8 cellular contexts compared by ENCODE assay signal in the genomic region with DNA sequence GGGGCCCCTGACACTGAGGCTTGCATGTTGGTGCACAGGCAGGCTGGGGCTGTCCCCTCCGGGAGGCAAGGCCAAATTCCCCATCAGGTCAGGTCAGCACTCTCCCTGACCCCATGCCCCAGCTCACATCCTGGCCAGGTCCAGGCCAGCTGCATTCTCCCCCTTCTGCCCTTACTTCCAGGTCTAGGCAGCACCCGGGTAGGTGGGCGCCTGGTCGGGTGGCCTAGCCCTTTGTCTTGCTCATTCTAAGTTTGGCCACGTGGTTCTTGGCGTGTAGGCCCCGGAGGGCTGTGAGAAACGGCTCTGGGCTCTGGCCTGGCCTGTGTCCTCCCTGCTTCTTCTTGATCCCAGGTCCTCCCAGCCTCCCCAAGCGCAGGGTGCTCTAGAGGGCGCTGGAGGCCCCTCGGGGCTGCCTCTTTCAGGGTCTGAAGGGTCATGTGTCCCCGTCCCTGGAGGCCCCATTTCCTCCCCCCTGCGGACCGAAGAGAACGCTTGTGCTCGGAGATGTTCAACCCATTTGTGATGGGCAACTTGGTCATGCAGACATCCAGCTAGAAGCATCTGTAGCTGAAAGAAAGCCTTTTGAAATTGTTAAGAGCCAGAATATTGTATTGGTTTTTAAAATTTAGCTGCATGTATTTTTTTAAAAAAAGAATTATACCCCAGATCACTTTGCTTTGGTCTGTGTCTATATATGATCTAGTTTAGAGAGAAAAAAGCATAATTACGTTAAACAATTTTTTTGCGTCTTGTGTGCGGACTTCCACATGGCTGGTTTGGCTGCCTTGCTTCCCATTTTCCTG. TPM values are rescaled to one million over a fixed set of nuclear protein-coding genes. Genes with fewer than 3 reads are reported as not detected.
DNase-seq lines count a peak whose midpoint lies in the region; ATAC-seq and TF ChIP-seq lines count a peak whose summit lies in the region.

No MANE protein-coding gene starts in this region.

- TF ChIP-seq EP300 in stomach (IDR thresholded peaks at IDR 0.05): no peak

- peaks cover 62% of the 10 kb centered on the region for H3K4me1 ChIP-seq in cardiac muscle cell (ENCODE audit: low read depth)
- peaks cover 48 to 84% (median 68%) of the 10 kb centered on the region in 4 donors for H3K4me1 ChIP-seq in stomach

- DNase-seq in cardiac muscle cell (ENCODE audit: low read depth in 1 of 2, low spot score in 1 of 2): peak; percentile 64 to 65
- no peak for DNase-seq in Right ventricle myocardium inferior (ENCODE audit: missing footprints)
- peak in 26 of 51 donors; percentile 15 to 63 (median 35) for DNase-seq in hypothalamus (lab: John Stamatoyannopoulos, UW)
- no peak for DNase-seq in stomach
- no peak for DNase-seq in stimulated activated naive CD4-positive, alpha-beta T cell treated with Interleukin-2 at 50 U/mL for 16 hours (lab: John Stamatoyannopoulos, UW)

- no peak for TF ChIP-seq POLR2A in stomach (IDR thresholded peaks at IDR 0.05)

- intact Hi-C loops in Right ventricle myocardium inferior (cut with DNase I): loop anchor here (5.0 kb wide), 1 partner anchor 150 kb away; no protein-coding TSS in a partner anchor
- intact Hi-C loops in stomach (cut with DNase I; ENCODE audit: low total_unique reads): loop anchor here (10.0 kb wide), 1 partner anchor 83 kb away; no protein-coding TSS in a partner anchor

- H3K36me3 ChIP-seq in cardiac muscle cell (no peaks in the 10 kb centered on the region), stomach (no peaks in the 10 kb centered on the region)

- H3K4me3 ChIP-seq in cardiac muscle cell (peak overlapping the region; percentile 43), WI38 (ENCODE audit: low read depth, low read length) (no peak overlapping the region), stomach (peak overlapping the region in 2 of 4 donors; percentile 71 to 78)

- TF ChIP-seq CTCF in cardiac muscle cell (IDR thresholded peaks at IDR 0.05; ENCODE audit: low read depth, low read length) (peak; percentile 50), WI38 (IDR thresholded peaks at IDR 0.05; ENCODE audit: low read depth, low read length) (peak; percentile 36), stomach (IDR thresholded peaks at IDR 0.05) (peak in 1 of 7 experiments; percentile 15)

- H3K9me3 ChIP-seq in cardiac muscle cell (ENCODE audit: low read depth) (no peaks in the 10 kb centered on the region), stomach (no peaks in the 10 kb centered on the region)

- 36 to 56% (median 54%) methylated on average over 19 of the region's 19 CpGs for WGBS in stomach, 5 donors

- H3K27ac ChIP-seq in cardiac muscle cell (peak overlapping the region; percentile 90), stomach (peak overlapping the region; percentile 37 to 99 (median 95))

- no peak for ATAC-seq in Right ventricle myocardium inferior
- ATAC-seq in GM18502 (IDR thresholded peaks at IDR 0.05; ENCODE audit: poor library complexity, unreplicated experiment): no peak
- ATAC-seq in GM18858 (IDR thresholded peaks at IDR 0.05; ENCODE audit: unreplicated experiment): no peak

- H3K27me3 ChIP-seq in cardiac muscle cell (no peaks in the 10 kb centered on the region), stomach (peaks cover 0 to 38% (median 10%) of the 10 kb centered on the region in 3 donors)

RNA-seq across cellular contexts. Expression of a gene that starts 6.7 kb away (rescaled TPM):
- total RNA-seq in cardiac muscle cell: 27.1 and 47.3 TPM in 2 replicates
- 20.0 and 20.3 TPM in 2 replicates for polyA plus RNA-seq in cardiac muscle cell
- 9.9 TPM for total RNA-seq in Right ventricle myocardium inferior
- total RNA-seq in stomach: 10 to 100 TPM in 4 of 5 donors, 1 to 10 TPM in 1; 8.6 to 56.2 (median 15.2) TPM
- polyA plus RNA-seq in stomach: 1 to 10 TPM; 4.9 to 6.6 (median 5.1) TPM

Comparison
In these comparisons a context has a peak if more than half of its experiments do, and no peak if none do; other contexts are left out.
1. DNase-seq: peak in cardiac muscle cell (2 of 2) and hypothalamus (26 of 51); none in Right ventricle myocardium inferior (single experiment), stomach (single experiment) and stimulated activated naive CD4-positive, alpha-beta T cell treated with Interleukin-2 at 50 U/mL for 16 hours (single experiment).